Comparison of ENCODE assay signal across 1 cellular context in the genomic region with DNA sequence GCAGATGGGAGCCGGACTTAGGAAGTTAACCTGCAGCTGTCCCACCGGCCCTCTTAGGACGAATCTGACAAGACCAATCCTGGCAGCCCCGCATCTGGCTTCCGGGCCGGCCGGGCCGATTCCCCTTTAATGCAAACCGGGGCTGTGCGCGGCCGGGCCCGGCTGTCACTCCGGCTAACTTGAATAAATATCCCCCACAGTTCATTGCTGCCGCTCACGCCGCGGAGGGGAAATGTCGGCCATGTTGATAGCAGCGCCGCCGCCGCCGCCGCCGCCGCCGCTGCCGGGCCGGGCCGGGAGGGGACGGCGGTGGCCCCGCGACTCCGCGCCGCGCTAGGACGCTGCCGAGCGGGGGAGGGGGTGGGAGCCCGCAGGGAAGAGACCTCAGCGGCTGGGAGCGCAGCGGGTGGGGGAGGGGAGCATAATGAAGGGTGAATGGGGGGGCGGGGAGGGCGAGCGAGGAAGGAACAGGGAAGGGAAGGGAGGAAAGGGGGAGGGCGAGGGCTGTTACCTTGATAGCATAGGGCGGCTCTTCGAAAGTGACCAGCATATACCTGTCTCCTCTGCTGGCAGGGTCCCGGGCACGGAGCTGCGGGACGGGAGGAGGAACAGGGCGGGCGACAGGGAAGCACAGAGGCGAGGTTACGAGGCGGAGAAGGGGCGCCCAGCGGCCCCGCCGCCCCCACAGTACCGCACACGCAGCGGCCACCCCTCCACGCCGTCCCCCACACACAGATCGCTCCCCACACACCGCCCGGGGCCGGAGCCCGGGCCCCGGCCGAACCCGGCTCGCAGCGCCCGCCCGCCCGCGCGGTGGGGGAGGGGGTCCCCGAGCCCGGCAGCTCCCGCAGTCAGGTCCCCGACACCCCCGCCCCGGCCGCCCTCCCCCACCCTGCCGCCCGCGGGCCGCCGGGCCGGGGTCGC.
TF ChIP-seq lines count a peak whose summit lies in the region.

No MANE protein-coding gene starts in this region.

TF ChIP-seq in WTC11, 78 proteins besides CTCF, POLR2A, EP300 and RAD21 (continued from another document):
- TF ChIP-seq, protein P1, sequence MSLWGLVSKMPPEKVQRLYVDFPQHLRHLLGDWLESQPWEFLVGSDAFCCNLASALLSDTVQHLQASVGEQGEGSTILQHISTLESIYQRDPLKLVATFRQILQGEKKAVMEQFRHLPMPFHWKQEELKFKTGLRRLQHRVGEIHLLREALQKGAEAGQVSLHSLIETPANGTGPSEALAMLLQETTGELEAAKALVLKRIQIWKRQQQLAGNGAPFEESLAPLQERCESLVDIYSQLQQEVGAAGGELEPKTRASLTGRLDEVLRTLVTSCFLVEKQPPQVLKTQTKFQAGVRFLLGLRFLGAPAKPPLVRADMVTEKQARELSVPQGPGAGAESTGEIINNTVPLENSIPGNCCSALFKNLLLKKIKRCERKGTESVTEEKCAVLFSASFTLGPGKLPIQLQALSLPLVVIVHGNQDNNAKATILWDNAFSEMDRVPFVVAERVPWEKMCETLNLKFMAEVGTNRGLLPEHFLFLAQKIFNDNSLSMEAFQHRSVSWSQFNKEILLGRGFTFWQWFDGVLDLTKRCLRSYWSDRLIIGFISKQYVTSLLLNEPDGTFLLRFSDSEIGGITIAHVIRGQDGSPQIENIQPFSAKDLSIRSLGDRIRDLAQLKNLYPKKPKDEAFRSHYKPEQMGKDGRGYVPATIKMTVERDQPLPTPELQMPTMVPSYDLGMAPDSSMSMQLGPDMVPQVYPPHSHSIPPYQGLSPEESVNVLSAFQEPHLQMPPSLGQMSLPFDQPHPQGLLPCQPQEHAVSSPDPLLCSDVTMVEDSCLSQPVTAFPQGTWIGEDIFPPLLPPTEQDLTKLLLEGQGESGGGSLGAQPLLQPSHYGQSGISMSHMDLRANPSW (CRISPR knock-in tag; conservative IDR thresholded peaks at IDR 0.05; ENCODE audit: low read depth), result no peak
- TF ChIP-seq ZNF281 (CRISPR knock-in tag; IDR thresholded peaks at IDR 0.05) (no peak), ATF1 (CRISPR knock-in tag; IDR thresholded peaks at IDR 0.05) (0 out of 2 replicates have a peak, but pooled peaks have one; percentile 36), TP53 (CRISPR knock-in tag; IDR thresholded peaks at IDR 0.05) (peak; percentile 25; the same call in 1 of the 2 replicates), JAZF1 (CRISPR knock-in tag; IDR thresholded peaks at IDR 0.05) (no peak), JUN (CRISPR knock-in tag; IDR thresholded peaks at IDR 0.05) (no peak), HMGA2 (CRISPR knock-in tag; IDR thresholded peaks at IDR 0.05) (no peak), SOX15 (CRISPR knock-in tag; IDR thresholded peaks at IDR 0.05) (no peak), KAT7 (CRISPR knock-in tag; IDR thresholded peaks at IDR 0.05; ENCODE audit: borderline replicate concordance) (peak; percentile 45; the same call in 1 of the 2 replicates)
- TF ChIP-seq, protein P2, sequence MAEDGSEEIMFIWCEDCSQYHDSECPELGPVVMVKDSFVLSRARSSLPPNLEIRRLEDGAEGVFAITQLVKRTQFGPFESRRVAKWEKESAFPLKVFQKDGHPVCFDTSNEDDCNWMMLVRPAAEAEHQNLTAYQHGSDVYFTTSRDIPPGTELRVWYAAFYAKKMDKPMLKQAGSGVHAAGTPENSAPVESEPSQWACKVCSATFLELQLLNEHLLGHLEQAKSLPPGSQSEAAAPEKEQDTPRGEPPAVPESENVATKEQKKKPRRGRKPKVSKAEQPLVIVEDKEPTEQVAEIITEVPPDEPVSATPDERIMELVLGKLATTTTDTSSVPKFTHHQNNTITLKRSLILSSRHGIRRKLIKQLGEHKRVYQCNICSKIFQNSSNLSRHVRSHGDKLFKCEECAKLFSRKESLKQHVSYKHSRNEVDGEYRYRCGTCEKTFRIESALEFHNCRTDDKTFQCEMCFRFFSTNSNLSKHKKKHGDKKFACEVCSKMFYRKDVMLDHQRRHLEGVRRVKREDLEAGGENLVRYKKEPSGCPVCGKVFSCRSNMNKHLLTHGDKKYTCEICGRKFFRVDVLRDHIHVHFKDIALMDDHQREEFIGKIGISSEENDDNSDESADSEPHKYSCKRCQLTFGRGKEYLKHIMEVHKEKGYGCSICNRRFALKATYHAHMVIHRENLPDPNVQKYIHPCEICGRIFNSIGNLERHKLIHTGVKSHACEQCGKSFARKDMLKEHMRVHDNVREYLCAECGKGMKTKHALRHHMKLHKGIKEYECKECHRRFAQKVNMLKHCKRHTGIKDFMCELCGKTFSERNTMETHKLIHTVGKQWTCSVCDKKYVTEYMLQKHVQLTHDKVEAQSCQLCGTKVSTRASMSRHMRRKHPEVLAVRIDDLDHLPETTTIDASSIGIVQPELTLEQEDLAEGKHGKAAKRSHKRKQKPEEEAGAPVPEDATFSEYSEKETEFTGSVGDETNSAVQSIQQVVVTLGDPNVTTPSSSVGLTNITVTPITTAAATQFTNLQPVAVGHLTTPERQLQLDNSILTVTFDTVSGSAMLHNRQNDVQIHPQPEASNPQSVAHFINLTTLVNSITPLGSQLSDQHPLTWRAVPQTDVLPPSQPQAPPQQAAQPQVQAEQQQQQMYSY (CRISPR knock-in tag; IDR thresholded peaks at IDR 0.05), result no peak
- TF ChIP-seq, protein P3, sequence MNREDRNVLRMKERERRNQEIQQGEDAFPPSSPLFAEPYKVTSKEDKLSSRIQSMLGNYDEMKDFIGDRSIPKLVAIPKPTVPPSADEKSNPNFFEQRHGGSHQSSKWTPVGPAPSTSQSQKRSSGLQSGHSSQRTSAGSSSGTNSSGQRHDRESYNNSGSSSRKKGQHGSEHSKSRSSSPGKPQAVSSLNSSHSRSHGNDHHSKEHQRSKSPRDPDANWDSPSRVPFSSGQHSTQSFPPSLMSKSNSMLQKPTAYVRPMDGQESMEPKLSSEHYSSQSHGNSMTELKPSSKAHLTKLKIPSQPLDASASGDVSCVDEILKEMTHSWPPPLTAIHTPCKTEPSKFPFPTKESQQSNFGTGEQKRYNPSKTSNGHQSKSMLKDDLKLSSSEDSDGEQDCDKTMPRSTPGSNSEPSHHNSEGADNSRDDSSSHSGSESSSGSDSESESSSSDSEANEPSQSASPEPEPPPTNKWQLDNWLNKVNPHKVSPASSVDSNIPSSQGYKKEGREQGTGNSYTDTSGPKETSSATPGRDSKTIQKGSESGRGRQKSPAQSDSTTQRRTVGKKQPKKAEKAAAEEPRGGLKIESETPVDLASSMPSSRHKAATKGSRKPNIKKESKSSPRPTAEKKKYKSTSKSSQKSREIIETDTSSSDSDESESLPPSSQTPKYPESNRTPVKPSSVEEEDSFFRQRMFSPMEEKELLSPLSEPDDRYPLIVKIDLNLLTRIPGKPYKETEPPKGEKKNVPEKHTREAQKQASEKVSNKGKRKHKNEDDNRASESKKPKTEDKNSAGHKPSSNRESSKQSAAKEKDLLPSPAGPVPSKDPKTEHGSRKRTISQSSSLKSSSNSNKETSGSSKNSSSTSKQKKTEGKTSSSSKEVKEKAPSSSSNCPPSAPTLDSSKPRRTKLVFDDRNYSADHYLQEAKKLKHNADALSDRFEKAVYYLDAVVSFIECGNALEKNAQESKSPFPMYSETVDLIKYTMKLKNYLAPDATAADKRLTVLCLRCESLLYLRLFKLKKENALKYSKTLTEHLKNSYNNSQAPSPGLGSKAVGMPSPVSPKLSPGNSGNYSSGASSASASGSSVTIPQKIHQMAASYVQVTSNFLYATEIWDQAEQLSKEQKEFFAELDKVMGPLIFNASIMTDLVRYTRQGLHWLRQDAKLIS (CRISPR knock-in tag; IDR thresholded peaks at IDR 0.05; ENCODE audit: borderline replicate concordance), result no peak
TF ChIP-seq in WTC11: peak in this region for 6.
